8 cellular contexts compared by ENCODE assay signal in the genomic region with DNA sequence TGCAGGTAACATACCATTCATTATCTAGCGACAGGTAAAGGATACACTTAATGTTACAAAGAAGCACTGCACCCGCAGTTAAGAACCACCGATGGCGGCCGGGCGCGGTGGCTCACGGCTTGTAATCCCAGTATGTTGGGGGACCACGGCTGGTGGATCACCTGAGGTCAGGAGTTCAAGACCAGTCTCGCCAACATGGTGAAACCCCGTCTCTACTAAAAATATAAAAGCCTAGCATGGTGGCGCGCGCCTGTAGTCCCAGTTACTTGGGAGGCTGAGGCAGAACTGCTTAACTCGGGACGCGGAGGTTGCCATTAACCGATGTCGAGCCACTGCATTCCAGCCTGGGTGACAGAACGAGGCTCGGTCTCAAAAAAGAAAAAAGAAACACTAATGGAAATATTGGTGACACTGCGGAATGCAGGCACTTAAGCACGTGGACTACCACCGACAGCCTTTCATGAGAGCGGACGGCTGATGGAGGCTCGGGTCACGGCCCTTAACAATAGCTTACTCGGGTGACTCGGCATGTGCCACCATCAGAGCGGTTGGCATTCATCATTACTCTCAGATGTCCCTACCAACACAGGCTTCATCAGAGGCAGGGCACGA.
DNase-seq lines count a peak whose midpoint lies in the region; ATAC-seq and TF ChIP-seq lines count a peak whose summit lies in the region.

No MANE protein-coding gene starts in this region.

- CTCF ChIA-PET in AG04449 (lab: Yijun Ruan, JAX): no interaction called here

- H3K4me3 ChIP-seq in AG04449 (ENCODE audit: low read depth, low read length): peak overlapping the region; percentile 88
- H3K4me3 ChIP-seq in iPS-11a (ENCODE audit: low read depth, low read length): peak overlapping the region; percentile 99

- peak overlapping the region; percentile 99 for H3K4me3 Mint-ChIP-seq in activated naive CD8-positive, alpha-beta T cell

- no peak for DNase-seq in AG04449 (ENCODE audit: low read depth, low spot score)
- peak; percentile 45 for DNase-seq in stimulated activated CD4-positive, alpha-beta T cell treated with anti-CD3 and anti-CD28 coated beads, Interleukin-4, amount 100 ng/mL, for 24 hours
- no peak for DNase-seq in GM13977 (ENCODE audit: low spot score)
- no peak for DNase-seq in HK-2 (ENCODE audit: unreplicated experiment)

- ATAC-seq in HG03457 (IDR thresholded peaks at IDR 0.05; ENCODE audit: unreplicated experiment) (peak; percentile 16), HG02571 (IDR thresholded peaks at IDR 0.05; ENCODE audit: unreplicated experiment) (no peak)

- peak overlapping the region; percentile 100 for H3K27ac Mint-ChIP-seq in activated naive CD8-positive, alpha-beta T cell

- no peaks in the 10 kb centered on the region for H3K27me3 Mint-ChIP-seq in activated naive CD8-positive, alpha-beta T cell

- peaks cover 60% of the 10 kb centered on the region for H3K4me1 Mint-ChIP-seq in activated naive CD8-positive, alpha-beta T cell (ENCODE audit: low read depth)

- TF ChIP-seq CTCF in AG04449 (IDR thresholded peaks at IDR 0.05; ENCODE audit: insufficient read depth, low read length, missing control alignments) (no peak), GM13977 (IDR thresholded peaks at IDR 0.05; ENCODE audit: extremely low read depth, insufficient read depth, missing control alignments) (no peak)

- no peaks in the 10 kb centered on the region for H3K9me3 Mint-ChIP-seq in activated naive CD8-positive, alpha-beta T cell (ENCODE audit: low read depth)

- peaks cover 34% of the 10 kb centered on the region for H3K36me3 Mint-ChIP-seq in activated naive CD8-positive, alpha-beta T cell

- in situ Hi-C loops in GM13977 (cut with MboI; ENCODE audit: low pct_unique_long_range_greater_than_20kb, low sequenced_read_pairs, unreplicated experiment): no loop called here

- POLR2A ChIA-PET in AG04449 (lab: Yijun Ruan, JAX): interaction anchor here (0.8 to 1.6 kb wide), 9 partner anchors 10 to 964 kb away, joined by 3 to 13 read pairs (median 4); a partner anchor contains a TSS
